Comparison of ENCODE assay signal across 18 cellular contexts in genomic region chr1:8162168-8162567, GRCh38.
A peak's percentile ranks its signal among the peaks of the same experiment; 100 is the strongest.
DNase-seq lines count a peak whose midpoint lies in the region; ATAC-seq, FAIRE-seq and TF ChIP-seq lines count a peak whose summit lies in the region.
"Had no signal": no experiment of that assay in that cellular context is flagged by ENCODE, and none has a peak within 500 bp of the region (broad histone marks: within the 10 kb centered on the region; RNA-seq: fewer than 3 reads in every experiment).

No MANE protein-coding gene starts in this region.

- H3K4me3 Mint-ChIP-seq in neural progenitor cell: no peak overlapping the region
- H3K4me3 Mint-ChIP-seq: CD8-positive, alpha-beta T cell had no signal

- no peaks in the 10 kb centered on the region for H3K27me3 ChIP-seq in neural progenitor cell
- no peaks in the 10 kb centered on the region for H3K27me3 ChIP-seq in prostate gland (replicated peaks; ENCODE audit: insufficient read depth)

- H3K9me3 ChIP-seq in neural progenitor cell (ENCODE audit: low read depth): no peaks in the 10 kb centered on the region
- H3K9me3 ChIP-seq in prostate gland: no peaks in the 10 kb centered on the region

- TF ChIP-seq CTCF in neural progenitor cell (IDR thresholded peaks at IDR 0.05) (no peak), prostate gland (IDR thresholded peaks at IDR 0.05) (no peak)

- H3K4me2 ChIP-seq in neural progenitor cell: no peak overlapping the region

- no peak overlapping the region for H2AFZ ChIP-seq in neural progenitor cell (replicated peaks)

- H3K9me3 Mint-ChIP-seq in neural progenitor cell: peaks cover 4% of the 10 kb centered on the region
- H3K9me3 Mint-ChIP-seq: CD8-positive, alpha-beta T cell had no signal

- DNase-seq in G401 (ENCODE audit: low spot score) (peak; percentile 99), NCI-H510A treated with DMSO at 0.1 percent for 48 hours (lab: John Stamatoyannopoulos, UW) (peak; percentile 89), neural progenitor cell (ENCODE audit: low spot score) (no peak), prostate gland (ENCODE audit: low spot score) (no peak), T-helper 1 cell (no peak)
- DNase-seq in stimulated activated CD4-positive, alpha-beta T cell treated with anti-CD3 and anti-CD28 coated beads, Interleukin-4, amount 100 ng/mL, for 4 hours: no peak
- DNase-seq: CD8-positive, alpha-beta T cell; GOT3; KG1; NCI-H1436 treated with DMSO at 0.1 percent for 48 hours; NCI-H2081 treated with DMSO at 0.1 percent for 48 hours; NCI-H2227 treated with DMSO at 0.1 percent for 48 hours; NCI-H526 treated with DMSO at 0.1 percent for 48 hours; NK-92 treated with Interleukin-12 subunit alpha and Interleukin-12 subunit beta, amount 100 ng/mL, for 24 hours; OCI-M1; RPMI8226 had no signal

- no peak for TF ChIP-seq POLR2A in prostate gland (IDR thresholded peaks at IDR 0.05)

- H4K20me1 ChIP-seq in neural progenitor cell (ENCODE audit: low read depth): no peaks in the 10 kb centered on the region

- H3K9ac ChIP-seq in neural progenitor cell: no peak overlapping the region

- H3K36me3 Mint-ChIP-seq in neural progenitor cell: no peaks in the 10 kb centered on the region
- H3K36me3 Mint-ChIP-seq: CD8-positive, alpha-beta T cell had no signal

- in situ Hi-C loops in G401 (cut with HindIII; ENCODE audit: low sequenced_read_pairs): no loop called here

- ATAC-seq in GM19452 (IDR thresholded peaks at IDR 0.05; ENCODE audit: unreplicated experiment): no peak
- ATAC-seq: CD8-positive, alpha-beta T cell had no signal

- H3F3A ChIP-seq in neural progenitor cell (ENCODE audit: low read depth): no peaks in the 10 kb centered on the region

- H3K27me3 Mint-ChIP-seq in neural progenitor cell (ENCODE audit: insufficient read depth, low read depth): peaks cover 7% of the 10 kb centered on the region

- H3K4me3 ChIP-seq in neural progenitor cell (no peak overlapping the region), prostate gland (no peak overlapping the region)

- FAIRE-seq in islet of Langerhans (lab: Jason Lieb, UNC): peak; percentile 86

- no peaks in the 10 kb centered on the region for H3K36me3 ChIP-seq in neural progenitor cell
- H3K36me3 ChIP-seq in prostate gland: no peaks in the 10 kb centered on the region

- peak overlapping the region; percentile 19 for H3K27ac Mint-ChIP-seq in neural progenitor cell

- WGBS in prostate gland: 77% methylated on average over 7 of the region's 7 CpGs

- peaks cover 2% of the 10 kb centered on the region for H3K4me1 Mint-ChIP-seq in neural progenitor cell

- H3K4me1 ChIP-seq in neural progenitor cell (peaks cover 14% of the 10 kb centered on the region), prostate gland (replicated peaks) (no peaks in the 10 kb centered on the region)

- intact Hi-C loops in prostate gland (cut with DNase I): no loop called here

- no peaks in the 10 kb centered on the region for H3K79me2 ChIP-seq in neural progenitor cell (ENCODE audit: low read depth)

- H3K27ac ChIP-seq in neural progenitor cell (no peak overlapping the region), prostate gland (no peak overlapping the region)

Comparison
In these comparisons a context has a peak if more than half of its experiments do, and no peak if none do; other contexts are left out.
1. DNase-seq: peak in G401 (single experiment) and NCI-H510A treated with DMSO at 0.1 percent for 48 hours (single experiment); none in neural progenitor cell (single experiment), prostate gland (single experiment), T-helper 1 cell (0 of 5) and stimulated activated CD4-positive, alpha-beta T cell treated with anti-CD3 and anti-CD28 coated beads, Interleukin-4, amount 100 ng/mL, for 4 hours (0 of 2).